ENCODE assay signal across 13 cellular contexts in the genomic region with DNA sequence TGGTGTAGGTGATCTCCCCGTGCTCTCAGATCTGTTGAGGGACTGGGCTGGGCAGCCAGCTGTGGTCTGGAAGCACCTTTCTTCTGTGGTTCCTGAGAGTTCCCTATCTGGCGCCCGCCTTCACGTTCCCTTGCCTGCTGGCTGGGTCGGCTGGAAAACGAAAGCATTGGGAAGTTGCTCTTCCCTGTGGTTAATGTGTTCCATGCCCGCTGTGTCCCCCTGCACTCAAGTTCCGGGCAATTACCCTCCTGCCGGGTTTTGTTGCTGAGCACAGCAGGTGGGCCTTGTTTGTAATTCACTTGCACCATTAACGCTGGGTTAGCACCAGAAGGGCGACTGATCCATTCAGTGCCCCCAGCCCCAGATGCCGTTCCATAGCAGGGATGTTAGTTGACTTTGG.
DNase-seq lines count a peak whose midpoint lies in the region; ATAC-seq and TF ChIP-seq lines count a peak whose summit lies in the region.
"Had no signal": no experiment of that assay in that cellular context is flagged by ENCODE, and none has a peak within 500 bp of the region (broad histone marks: within the 10 kb centered on the region; RNA-seq: fewer than 3 reads in every experiment).

No MANE protein-coding gene starts in this region.

- no peak overlapping the region for H3K4me3 ChIP-seq in tibial artery
- H3K4me3 ChIP-seq: BLaER1 treated with 17β-estradiol and CSF1 and Interleukin-3, amounts not matched to agents 10 nM and 100 nM had no signal

- peaks cover 64% of the 10 kb centered on the region for H3K27me3 Mint-ChIP-seq in chondrocyte (ENCODE audit: low read depth)

- DNase-seq in Daoy (ENCODE audit: low read depth): peak; percentile 62
- peak; percentile 81 to 92 for DNase-seq in NCI-H2081 (lab: John Stamatoyannopoulos, UW)
- DNase-seq in chondrocyte (ENCODE audit: low spot score): no peak
- DNase-seq in myocyte (ENCODE audit: low read depth): peak; percentile 3
- DNase-seq in stimulated activated CD4-positive, alpha-beta T cell treated with anti-CD3 and anti-CD28 coated beads, Interleukin-4, amount 100 ng/mL, for 1 hour: no peak
- DNase-seq in activated CD4-positive, alpha-beta T cell treated with anti-CD3 and anti-CD28 coated beads, Interleukin-2, amount 50 U/mL, for 4 hours: no peak
- DNase-seq in tibial artery: no peak
- DNase-seq: anterior cingulate cortex, NCI-H526 had no signal

- no peak for TF ChIP-seq CTCF in chondrocyte (IDR thresholded peaks at IDR 0.05)
- TF ChIP-seq CTCF in tibial artery (IDR thresholded peaks at IDR 0.05): no peak

- no peaks in the 10 kb centered on the region for H3K4me1 ChIP-seq in tibial artery

- no peak for ATAC-seq in HG03039 (IDR thresholded peaks at IDR 0.05; ENCODE audit: unreplicated experiment)
- ATAC-seq: activated CD4-positive, CD25-positive, alpha-beta regulatory T cell treated with anti-CD3 and anti-CD28 coated beads, Interleukin-2, amount 50 U/mL, for 24 hours had no signal

- H3K4me1 Mint-ChIP-seq in chondrocyte (ENCODE audit: low read depth): peaks cover 4% of the 10 kb centered on the region

- H3K36me3 ChIP-seq in tibial artery: no peaks in the 10 kb centered on the region
- H3K36me3 ChIP-seq: BLaER1 treated with 17β-estradiol and CSF1 and Interleukin-3, amounts not matched to agents 10 nM and 100 nM had no signal

- intact Hi-C loops in tibial artery (cut with DNase I; ENCODE audit: low total_unique reads): no loop called here

- no peaks in the 10 kb centered on the region for H3K9me3 Mint-ChIP-seq in chondrocyte (ENCODE audit: low read depth)
- H3K9me3 Mint-ChIP-seq: activated T-helper 1 cell treated with anti-CD3 and anti-CD28 coated beads, Interleukin-12 subunit alpha, Interleukin-12 subunit beta, Interleukin-2, Interleukin-4 antibody, amounts not matched to agents 30 ng/mL and 10 ng/mL and 1 ng/mL, durations not matched to agents 14 hours and 24 hours and 36 hours had no signal

- no peak overlapping the region for H3K27ac ChIP-seq in tibial artery
- H3K27ac ChIP-seq: BLaER1 treated with 17β-estradiol and CSF1 and Interleukin-3, amounts not matched to agents 10 nM and 100 nM had no signal

- H3K9me3 ChIP-seq in tibial artery: no peaks in the 10 kb centered on the region
- H3K9me3 ChIP-seq: BLaER1 treated with 17β-estradiol and CSF1 and Interleukin-3, amounts not matched to agents 10 nM and 100 nM had no signal

- H3K4me3 Mint-ChIP-seq in chondrocyte (ENCODE audit: unreplicated experiment): peak overlapping the region; percentile 9
- H3K4me3 Mint-ChIP-seq: activated T-helper 1 cell treated with anti-CD3 and anti-CD28 coated beads, Interleukin-12 subunit alpha, Interleukin-12 subunit beta, Interleukin-2, Interleukin-4 antibody, amounts not matched to agents 30 ng/mL and 10 ng/mL and 1 ng/mL, durations not matched to agents 14 hours and 24 hours and 36 hours had no signal

- peaks cover 0 to 31% of the 10 kb centered on the region in 2 donors for H3K27me3 ChIP-seq in tibial artery
- H3K27me3 ChIP-seq: BLaER1 treated with 17β-estradiol and CSF1 and Interleukin-3, amounts not matched to agents 10 nM and 100 nM had no signal

- no peak overlapping the region for H3K27ac Mint-ChIP-seq in chondrocyte (ENCODE audit: unreplicated experiment)
- H3K27ac Mint-ChIP-seq: activated T-helper 1 cell treated with anti-CD3 and anti-CD28 coated beads, Interleukin-12 subunit alpha, Interleukin-12 subunit beta, Interleukin-2, Interleukin-4 antibody, amounts not matched to agents 30 ng/mL and 10 ng/mL and 1 ng/mL, durations not matched to agents 14 hours and 24 hours and 36 hours had no signal

- peaks cover 2% of the 10 kb centered on the region for H3K36me3 Mint-ChIP-seq in chondrocyte (ENCODE audit: low read depth)

Comparison
In these comparisons a context has a peak if more than half of its experiments do, and no peak if none do; other contexts are left out.
1. DNase-seq: peak in Daoy (single experiment), NCI-H2081 (2 of 2) and myocyte (single experiment); none in chondrocyte (single experiment), stimulated activated CD4-positive, alpha-beta T cell treated with anti-CD3 and anti-CD28 coated beads, Interleukin-4, amount 100 ng/mL, for 1 hour (single experiment), activated CD4-positive, alpha-beta T cell treated with anti-CD3 and anti-CD28 coated beads, Interleukin-2, amount 50 U/mL, for 4 hours (0 of 2) and tibial artery (0 of 2).